ENCODE assay signal across 1 cellular context in genomic region chr14:89298056-89298834, GRCh38.
TF ChIP-seq lines count a peak whose summit lies in the region.

No MANE protein-coding gene starts in this region.

TF ChIP-seq in HEK293, 187 proteins besides CTCF, POLR2A, EP300 and RAD21 (continued from another document):
- TF ChIP-seq INSM2 (tag by site-specific recombination; IDR thresholded peaks at IDR 0.05): no peak
- TF ChIP-seq ZNF394 (tag by site-specific recombination; IDR thresholded peaks at IDR 0.05; ENCODE audit: borderline replicate concordance): no peak
